In genomic region chr1:151934048-151934493, GRCh38 we compare ENCODE assay signal across 9 cellular contexts. TPM values are rescaled to one million over a fixed set of nuclear protein-coding genes. Genes with fewer than 3 reads are reported as not detected.
DNase-seq lines count a peak whose midpoint lies in the region; ATAC-seq, FAIRE-seq and TF ChIP-seq lines count a peak whose summit lies in the region.
"Had no signal": no experiment of that assay in that cellular context is flagged by ENCODE, and none has a peak within 500 bp of the region (broad histone marks: within the 10 kb centered on the region; RNA-seq: fewer than 3 reads in every experiment).

No MANE protein-coding gene starts in this region.

- DNase-seq in DMS53 (lab: John Stamatoyannopoulos, UW) (peak; percentile 80), KBM-7 (peak; percentile 69), OCI-M1 (lab: John Stamatoyannopoulos, UW) (peak; percentile 87), Right ventricle myocardium superior (no peak), progenitor cell of endocrine pancreas (ENCODE audit: low spot score, unreplicated experiment) (no peak), GM12891 (ENCODE audit: insufficient read length, low spot score) (no peak)
- DNase-seq in activated naive CD4-positive, alpha-beta T cell treated with anti-CD3 and anti-CD28 coated beads, Interleukin-2, amount 10 ng/mL, durations not matched to agents 7 days and 5 days, result peak; percentile 51

- intact Hi-C loops in Right ventricle myocardium superior (cut with DNase I), result loop anchor here (2.0 kb wide), 1 partner anchor 63 kb away; no protein-coding TSS in a partner anchor

- no peaks in the 10 kb centered on the region for H3K36me3 Mint-ChIP-seq in activated naive CD4-positive, alpha-beta T cell treated with anti-CD3 and anti-CD28 coated beads, Interleukin-2, amount 10 ng/mL, durations not matched to agents 7 days and 5 days
- H3K36me3 Mint-ChIP-seq in progenitor cell of endocrine pancreas (ENCODE audit: insufficient read depth), result peaks cover 1% of the 10 kb centered on the region

- CTCF ChIA-PET in activated naive CD4-positive, alpha-beta T cell treated with anti-CD3 and anti-CD28 coated beads, Interleukin-2, amount 10 ng/mL, durations not matched to agents 7 days and 5 days (lab: Charles Lee), result interaction anchor here (0.8 to 10.8 kb wide), 19 partner anchors 10 to 110 kb away, joined by 3 to 181 read pairs (median 5); partner anchors contain the start of gene THEM4

- no peak overlapping the region for H3K27ac Mint-ChIP-seq in activated naive CD4-positive, alpha-beta T cell treated with anti-CD3 and anti-CD28 coated beads, Interleukin-2, amount 10 ng/mL, durations not matched to agents 7 days and 5 days
- H3K27ac Mint-ChIP-seq in progenitor cell of endocrine pancreas, result no peak overlapping the region
- H3K27ac Mint-ChIP-seq: T-helper 1 cell treated with Interleukin-12 subunit alpha and Interleukin-12 subunit beta and Interleukin-4 antibody, amounts not matched to agents 30 μg/mL and 1 μg/mL, for 36 hours had no signal

- peak; percentile 89 for TF ChIP-seq CTCF in progenitor cell of endocrine pancreas (IDR thresholded peaks at IDR 0.05; ENCODE audit: unreplicated experiment)

- H3K27me3 Mint-ChIP-seq in activated naive CD4-positive, alpha-beta T cell treated with anti-CD3 and anti-CD28 coated beads, Interleukin-2, amount 10 ng/mL, durations not matched to agents 7 days and 5 days, result peaks cover 14% of the 10 kb centered on the region
- H3K27me3 Mint-ChIP-seq in progenitor cell of endocrine pancreas, result no peaks in the 10 kb centered on the region

- in situ Hi-C loops in KBM-7 (cut with MboI; ENCODE audit: low pct_unique_long_range_greater_than_20kb, low sequenced_read_pairs), result no loop called here

- H3K9me3 Mint-ChIP-seq in activated naive CD4-positive, alpha-beta T cell treated with anti-CD3 and anti-CD28 coated beads, Interleukin-2, amount 10 ng/mL, durations not matched to agents 7 days and 5 days, result no peaks in the 10 kb centered on the region
- H3K9me3 Mint-ChIP-seq in progenitor cell of endocrine pancreas (ENCODE audit: low read depth), result no peaks in the 10 kb centered on the region
- H3K9me3 Mint-ChIP-seq: T-helper 1 cell treated with Interleukin-12 subunit alpha and Interleukin-12 subunit beta and Interleukin-4 antibody, amounts not matched to agents 30 μg/mL and 1 μg/mL, for 36 hours had no signal

- peaks cover 2% of the 10 kb centered on the region for H3K4me1 Mint-ChIP-seq in activated naive CD4-positive, alpha-beta T cell treated with anti-CD3 and anti-CD28 coated beads, Interleukin-2, amount 10 ng/mL, durations not matched to agents 7 days and 5 days
- peaks cover 24% of the 10 kb centered on the region for H3K4me1 Mint-ChIP-seq in progenitor cell of endocrine pancreas (ENCODE audit: low read depth)

- ATAC-seq in Right ventricle myocardium superior (ENCODE audit: poor library complexity) (peak; percentile 94), GM19452 (IDR thresholded peaks at IDR 0.05; ENCODE audit: unreplicated experiment) (no peak)

- FAIRE-seq in GM12891 (lab: Jason Lieb, UNC), result no peak

- no peak overlapping the region for H3K4me3 Mint-ChIP-seq in activated naive CD4-positive, alpha-beta T cell treated with anti-CD3 and anti-CD28 coated beads, Interleukin-2, amount 10 ng/mL, durations not matched to agents 7 days and 5 days
- no peak overlapping the region for H3K4me3 Mint-ChIP-seq in progenitor cell of endocrine pancreas (ENCODE audit: low read depth)
- H3K4me3 Mint-ChIP-seq: T-helper 1 cell treated with Interleukin-12 subunit alpha and Interleukin-12 subunit beta and Interleukin-4 antibody, amounts not matched to agents 30 μg/mL and 1 μg/mL, for 36 hours had no signal

- TF ChIP-seq POLR2A in GM12891 (IDR thresholded peaks at IDR 0.05; ENCODE audit: low read depth, low read length), result no peak

TF ChIP-seq in GM12891, 5 proteins besides CTCF, POLR2A, EP300 and RAD21:
- TF ChIP-seq SPI1 (IDR thresholded peaks at IDR 0.05; ENCODE audit: low read depth, low read length), result no peak
- TF ChIP-seq TAF1 (IDR thresholded peaks at IDR 0.05; ENCODE audit: low read depth, low read length), result no peak
- no peak for TF ChIP-seq POU2F2 (IDR thresholded peaks at IDR 0.05; ENCODE audit: low read depth, low read length)
- TF ChIP-seq PAX5 (IDR thresholded peaks at IDR 0.05; ENCODE audit: insufficient read depth, low read length, severe bottlenecking), result no peak
- no peak for TF ChIP-seq POLR2AphosphoS5 (IDR thresholded peaks at IDR 0.05; ENCODE audit: low read depth, low read length)

RNA-seq across cellular contexts. Expression of gene THEM4, which starts 24.8 kb away (rescaled TPM):
- 17.0 TPM for total RNA-seq in Right ventricle myocardium superior
- total RNA-seq in progenitor cell of endocrine pancreas, result 17.3 and 21.5 TPM in 2 replicates
- polyA plus RNA-seq in GM12891 (2012; ENCODE audit: low read depth, missing spikeins), result 6.1 TPM

RNA-seq across cellular contexts. Expression of gene S100A10, which starts 59.6 kb away (rescaled TPM):
- 230 TPM for total RNA-seq in Right ventricle myocardium superior
- 432 and 438 TPM in 2 replicates for total RNA-seq in progenitor cell of endocrine pancreas
- 0.64 TPM for polyA plus RNA-seq in GM12891 (2012; ENCODE audit: low read depth, missing spikeins)

Comparison
In these comparisons a context has a peak if more than half of its experiments do, and no peak if none do; other contexts are left out.
1. DNase-seq: peak in DMS53 (single experiment), KBM-7 (single experiment), OCI-M1 (single experiment) and activated naive CD4-positive, alpha-beta T cell treated with anti-CD3 and anti-CD28 coated beads, Interleukin-2, amount 10 ng/mL, durations not matched to agents 7 days and 5 days (single experiment); none in Right ventricle myocardium superior (single experiment), progenitor cell of endocrine pancreas (single experiment) and GM12891 (single experiment).